22 cellular contexts compared by ENCODE assay signal in the genomic region with DNA sequence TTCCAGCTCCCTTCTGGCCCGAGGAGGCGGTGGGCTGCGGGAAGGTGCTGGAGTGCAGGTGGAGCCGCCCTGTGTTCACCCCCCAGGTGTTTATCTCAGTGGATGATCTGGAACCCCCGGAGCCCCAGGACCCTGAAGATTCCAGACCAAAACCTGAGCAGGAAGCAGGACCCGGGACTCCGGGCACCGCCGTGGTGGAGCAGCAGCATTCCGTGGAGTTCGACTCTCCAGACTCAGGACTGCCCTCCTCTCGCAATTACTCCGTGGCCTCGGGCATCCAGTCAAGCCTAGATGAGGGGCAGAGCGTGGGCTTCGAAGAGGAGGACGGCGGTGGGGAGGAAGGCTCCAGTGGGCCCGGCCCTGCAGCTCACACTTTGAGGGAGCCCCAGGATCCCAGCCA. TPM values are rescaled to one million over a fixed set of nuclear protein-coding genes. Genes with fewer than 3 reads are reported as not detected.
DNase-seq lines count a peak whose midpoint lies in the region; ATAC-seq, FAIRE-seq and TF ChIP-seq lines count a peak whose summit lies in the region.
"Had no signal": no experiment of that assay in that cellular context is flagged by ENCODE, and none has a peak within 500 bp of the region (broad histone marks: within the 10 kb centered on the region; RNA-seq: fewer than 3 reads in every experiment).

No MANE protein-coding gene starts in this region.

- H3K79me2 ChIP-seq in H1 (ENCODE audit: control insufficient read depth in 1 of 2, insufficient read depth in 2 of 2, low read length in 2 of 2): no peaks in the 10 kb centered on the region

- no peak overlapping the region for H3K9ac ChIP-seq in H1 (replicated peaks in 1 of 4; ENCODE audit: extremely low read depth in 1 of 4, low read depth in 3 of 4, low read length in 3 of 4)

- H3K36me3 Mint-ChIP-seq in T-helper 17 cell (ENCODE audit: low read depth) (peaks cover 2% of the 10 kb centered on the region), nephron progenitor cell (ENCODE audit: low read depth) (peaks cover 13% of the 10 kb centered on the region)

- H2BK120ac ChIP-seq in H1 (replicated peaks; ENCODE audit: low read depth, low read length): no peak overlapping the region

- H2AFZ ChIP-seq in H1 (ENCODE audit: low read length): no peak overlapping the region

- peak overlapping the region; percentile 61 for H3K27ac ChIP-seq in 22Rv1
- H3K27ac ChIP-seq in H1 (ENCODE audit: low read depth, low read length): no peak overlapping the region
- H3K27ac ChIP-seq in small intestine (ENCODE audit: low read depth in 1 of 2, low read length in 1 of 2): no peak overlapping the region
- H3K27ac ChIP-seq: A549, HL-60 had no signal

- peaks cover 2 to 16% (median 9%) of the 10 kb centered on the region in 4 experiments; a peak in 5 of 8 replicates for H3K36me3 ChIP-seq in H1 (ENCODE audit: control insufficient read depth in 2 of 4, insufficient read depth in 4 of 4, low read length in 3 of 4)
- peaks cover 2 to 4% of the 10 kb centered on the region in 2 donors for H3K36me3 ChIP-seq in small intestine (ENCODE audit: control insufficient read depth in 2 of 2, insufficient read depth in 2 of 2, low read length in 2 of 2)

- POLR2A ChIA-PET in H1 (lab: Charles Lee; ENCODE audit: partially characterized antibody): interaction anchor here (0.9 to 2.7 kb wide), 3 partner anchors 23 to 39 kb away, joined by 3 to 10 read pairs (median 4); partner anchors contain the start of gene TSR1

- no peak overlapping the region for H3K56ac ChIP-seq in H1 (replicated peaks; ENCODE audit: insufficient read length, low read depth, low read length)

- H3K14ac ChIP-seq in H1 (ENCODE audit: insufficient read length): no peak overlapping the region

- H4K5ac ChIP-seq in H1 (ENCODE audit: insufficient read length, low read depth, low read length): no peak overlapping the region

- no peak for FAIRE-seq in H1 (lab: Jason Lieb, UNC)
- no peak for FAIRE-seq in small intestine (lab: Jason Lieb, UNC)
- FAIRE-seq: A549 had no signal

- H3K18ac ChIP-seq in H1 (ENCODE audit: extremely low read depth, low read length): no peak overlapping the region

- no peak for TF ChIP-seq RAD21 in H1 (IDR thresholded peaks at IDR 0.05 in 1 of 2, conservative IDR thresholded peaks at IDR 0.05 in 1 of 2; ENCODE audit: low read depth in 2 of 2, low read length in 2 of 2)

- H3K4ac ChIP-seq in H1 (replicated peaks; ENCODE audit: insufficient read length, low read depth, low read length): no peak overlapping the region

- H4K20me1 ChIP-seq in H1 (replicated peaks in 1 of 2; ENCODE audit: control insufficient read depth in 1 of 2, insufficient read depth in 2 of 2, low read length in 2 of 2): peaks cover 2 to 3% of the 10 kb centered on the region in 2 experiments

- H3K4me3 ChIP-seq in H1 (ENCODE audit: extremely low read depth in 1 of 4, insufficient read depth in 2 of 4, low read depth in 3 of 4, low read length in 4 of 4) (no peak overlapping the region), small intestine (ENCODE audit: low read depth in 1 of 2, low read length in 2 of 2) (no peak overlapping the region)
- H3K4me3 ChIP-seq: A549, HAP-1 had no signal

- H4K8ac ChIP-seq in H1 (ENCODE audit: extremely low read depth, insufficient read depth, low read length): peak overlapping the region; percentile 57; the same call in 1 of the 2 replicates

- H3K23ac ChIP-seq in H1 (ENCODE audit: insufficient read length): no peak overlapping the region

- peak overlapping the region; percentile 60 for H3K27ac Mint-ChIP-seq in T-helper 17 cell
- H3K27ac Mint-ChIP-seq in nephron progenitor cell: peak overlapping the region; percentile 9
- H3K27ac Mint-ChIP-seq: B cell had no signal

- no peak overlapping the region for H2BK5ac ChIP-seq in H1 (ENCODE audit: low read depth, low read length)

- DNase-seq in T-helper 17 cell (no peak), H1 (ENCODE audit: low read depth in 1 of 2, low spot score in 2 of 2) (no peak), nephron progenitor cell (no peak), small intestine (no peak), NCI-H510A (lab: John Stamatoyannopoulos, UW) (no peak), NCI-H1105 (lab: John Stamatoyannopoulos, UW) (no peak)
- DNase-seq: CD4-positive, CD25-positive, alpha-beta regulatory T cell; EL; GF-D8; KBM-7; NCI-H1092 treated with DMSO at 0.1 percent for 48 hours; NCI-H146; NCI-H2029; NCI-H226; NCI-H526 treated with DMSO at 0.1 percent for 48 hours; Right ventricle myocardium superior; SW 1271 had no signal

- H3K79me1 ChIP-seq in H1 (ENCODE audit: low read depth, low read length): no peaks in the 10 kb centered on the region; the same call in 1 of the 2 replicates

- no peak for ATAC-seq in T-helper 17 cell
- ATAC-seq: A549 had no signal

- CTCF ChIA-PET in H1 (lab: Charles Lee; ENCODE audit: partially characterized antibody): interaction anchor here (0.8 to 13.4 kb wide), 5 partner anchors 8 to 44 kb away, joined by 4 to 216 read pairs (median 8); no protein-coding TSS in a partner anchor

- no peak overlapping the region for H2AK5ac ChIP-seq in H1 (ENCODE audit: low read depth, low read length)

- no peaks in the 10 kb centered on the region for H3K27me3 ChIP-seq in H1 (replicated peaks in 1 of 4; ENCODE audit: control insufficient read depth in 3 of 4, extremely low read depth in 1 of 4, insufficient read depth in 3 of 4, low read length in 3 of 4)
- no peaks in the 10 kb centered on the region for H3K27me3 ChIP-seq in small intestine (ENCODE audit: control insufficient read depth in 2 of 2, insufficient read depth in 2 of 2, low read length in 2 of 2)

- no peak overlapping the region for H4K91ac ChIP-seq in H1 (replicated peaks; ENCODE audit: insufficient read length, low read length)

- no peak overlapping the region for H3K4me3 Mint-ChIP-seq in T-helper 17 cell
- no peak overlapping the region for H3K4me3 Mint-ChIP-seq in nephron progenitor cell
- H3K4me3 Mint-ChIP-seq: B cell; CD4-positive, CD25-positive, alpha-beta regulatory T cell had no signal

- H3K27me3 Mint-ChIP-seq in T-helper 17 cell: no peaks in the 10 kb centered on the region
- H3K27me3 Mint-ChIP-seq in nephron progenitor cell (ENCODE audit: low read depth, poor library complexity): no peaks in the 10 kb centered on the region
- H3K27me3 Mint-ChIP-seq: B cell; CD4-positive, CD25-positive, alpha-beta regulatory T cell had no signal

- no peaks in the 10 kb centered on the region for H3K9me3 Mint-ChIP-seq in nephron progenitor cell
- H3K9me3 Mint-ChIP-seq: CD4-positive, CD25-positive, alpha-beta regulatory T cell had no signal

- no peak for TF ChIP-seq POLR2A in H1 (IDR thresholded peaks at IDR 0.05; ENCODE audit: control extremely low read depth in 1 of 2, low read depth in 2 of 2, low read length in 2 of 2)

- no peak overlapping the region for H3K4me2 ChIP-seq in H1 (ENCODE audit: insufficient read depth in 1 of 2, low read depth in 2 of 2, low read length in 2 of 2)
- H3K4me2 ChIP-seq: A549 had no signal

- no peaks in the 10 kb centered on the region for H3K4me1 Mint-ChIP-seq in T-helper 17 cell
- H3K4me1 Mint-ChIP-seq in nephron progenitor cell: peaks cover 12% of the 10 kb centered on the region
- H3K4me1 Mint-ChIP-seq: B cell; CD4-positive, CD25-positive, alpha-beta regulatory T cell had no signal

- no peak overlapping the region for H2BK12ac ChIP-seq in H1 (ENCODE audit: low read depth, low read length)

- WGBS in H1 (ENCODE audit: extremely low coverage in 1 of 2, insufficient coverage in 1 of 2, insufficient read length in 1 of 2, insufficient replicate concordance in 2 of 2, low coverage in 1 of 2, low lambda C conversion rate in 2 of 2, missing lambda C conversion rate in 1 of 2), 2 experiments: 84% methylated on average over 19 of the region's 19 CpGs; no CpG with 5 or more reads in 1 of the 2 experiments
- 95 to 97% (median 95%) methylated on average over 18 to 19 of the region's 19 CpGs for WGBS in small intestine, 3 donors

- H3K23me2 ChIP-seq in H1 (ENCODE audit: low read depth, low read length): no peaks in the 10 kb centered on the region

- TF ChIP-seq EP300 in H1 (IDR thresholded peaks at IDR 0.05; ENCODE audit: borderline replicate concordance in 1 of 2, low read depth in 2 of 2, low read length in 2 of 2): no peak

- H2BK15ac ChIP-seq in H1 (ENCODE audit: low read length): no peak overlapping the region

- H3K9me3 ChIP-seq in T-helper 17 cell (ENCODE audit: control insufficient read depth, low read length, poor library complexity, severe bottlenecking) (no peaks in the 10 kb centered on the region), H1 (ENCODE audit: insufficient read depth in 2 of 2, low read depth in 1 of 2, low read length in 1 of 2) (no peaks in the 10 kb centered on the region), small intestine (ENCODE audit: control insufficient read depth, low read depth) (no peaks in the 10 kb centered on the region)
- H3K9me3 ChIP-seq: A549, HAP-1 had no signal

- no peak overlapping the region for H2BK20ac ChIP-seq in H1 (ENCODE audit: low read length)

- peaks cover 0 to under 1% (median 0%) of the 10 kb centered on the region in 4 experiments; a peak in 1 of 7 replicates for H3K4me1 ChIP-seq in H1 (replicated peaks in 1 of 4; ENCODE audit: control insufficient read depth in 3 of 4, insufficient read depth in 4 of 4, low read length in 3 of 4)
- no peaks in the 10 kb centered on the region for H3K4me1 ChIP-seq in small intestine (ENCODE audit: control insufficient read depth in 2 of 2, insufficient read depth in 1 of 2, low read depth in 1 of 2, low read length in 1 of 2)
- H3K4me1 ChIP-seq: A549, HAP-1 had no signal

- TF ChIP-seq CTCF in 22Rv1 (IDR thresholded peaks at IDR 0.05): no peak
- no peak for TF ChIP-seq CTCF in H1 (IDR thresholded peaks at IDR 0.05; ENCODE audit: control extremely low read depth in 1 of 3, insufficient read depth in 1 of 3, low read depth in 1 of 3, low read length in 3 of 3)
- TF ChIP-seq CTCF in nephron progenitor cell (IDR thresholded peaks at IDR 0.05): no peak

RNA-seq across cellular contexts. Expression of gene MNT, which starts 25.5 kb away (rescaled TPM):
- 100 to 1,000 TPM in 1 of 2 donors, 10 to 100 TPM in 1; 92.9 to 110 TPM for total RNA-seq in T-helper 17 cell
- 16.3 and 17.3 TPM in 2 replicates for total RNA-seq in H1 (2021; fragmentation: NEBNext Ultra II Directional; extraction: Animal tissue kit (Norgen Biotek cat#: 25700))
- 5.0 and 9.0 TPM in 2 replicates for polyA plus RNA-seq in H1 (2011; rRNA removed)
- 6.1 TPM for polyA plus RNA-seq in H1 (2011; cell fraction: cytosol; rRNA removed)
- polyA plus RNA-seq in H1 (2011; cell fraction: nucleus; rRNA removed): 12.8 TPM
- polyA plus RNA-seq in H1 (2012, experiment 1 of 2): 10.9 to 15.7 TPM (median 13.9 TPM) in 4 replicates
- polyA plus RNA-seq in H1 (2012, experiment 2 of 2): 7.1 TPM
- polyA plus RNA-seq in H1 (2013, experiment 1 of 2): 12.5 TPM
- polyA plus RNA-seq in H1 (2013, experiment 2 of 2): 10.8 TPM
- 3.2 and 4.2 TPM in 2 replicates for polyA minus RNA-seq in H1 (2011; rRNA and poly(A)+ RNA removed)
- 8.7 TPM for polyA minus RNA-seq in H1 (2011; cell fraction: cytosol; rRNA and poly(A)+ RNA removed)
- polyA minus RNA-seq in H1 (2011; cell fraction: nucleus; rRNA and poly(A)+ RNA removed): 6.2 TPM
- polyA plus RNA-seq in small intestine: 10 to 100 TPM in 1 of 3 donors, 1 to 10 TPM in 2; 4.2 to 11.6 (median 4.6) TPM

RNA-seq across cellular contexts. Expression of gene SGSM2, which starts 38.1 kb away (rescaled TPM):
- total RNA-seq in T-helper 17 cell: 100 to 1,000 TPM; 119 to 128 TPM
- 38.7 and 44.5 TPM in 2 replicates for total RNA-seq in H1 (2021; fragmentation: NEBNext Ultra II Directional; extraction: Animal tissue kit (Norgen Biotek cat#: 25700))
- 77.7 and 93.1 TPM in 2 replicates for polyA plus RNA-seq in H1 (2011; rRNA removed)
- polyA plus RNA-seq in H1 (2011; cell fraction: cytosol; rRNA removed): 74.8 TPM
- 421 TPM for polyA plus RNA-seq in H1 (2011; cell fraction: nucleus; rRNA removed)
- polyA plus RNA-seq in H1 (2012, experiment 1 of 2): 50.0 to 79.8 TPM (median 73.4 TPM) in 4 replicates
- 44.8 TPM for polyA plus RNA-seq in H1 (2012, experiment 2 of 2)
- 23.4 TPM for polyA plus RNA-seq in H1 (2013, experiment 1 of 2)
- 21.0 TPM for polyA plus RNA-seq in H1 (2013, experiment 2 of 2)
- 33.4 and 41.5 TPM in 2 replicates for polyA minus RNA-seq in H1 (2011; rRNA and poly(A)+ RNA removed)
- polyA minus RNA-seq in H1 (2011; cell fraction: cytosol; rRNA and poly(A)+ RNA removed): 26.7 TPM
- 56.2 TPM for polyA minus RNA-seq in H1 (2011; cell fraction: nucleus; rRNA and poly(A)+ RNA removed)
- 10 to 100 TPM; 32.2 to 55.9 (median 42.4) TPM for polyA plus RNA-seq in small intestine

RNA-seq across cellular contexts. Expression of gene TSR1, which starts 39.1 kb away (rescaled TPM):
- 10 to 100 TPM; 24.9 to 35.4 TPM for total RNA-seq in T-helper 17 cell
- 69.7 and 77.0 TPM in 2 replicates for total RNA-seq in H1 (2021; fragmentation: NEBNext Ultra II Directional; extraction: Animal tissue kit (Norgen Biotek cat#: 25700))
- polyA plus RNA-seq in H1 (2011; rRNA removed): 14.5 and 17.1 TPM in 2 replicates
- polyA plus RNA-seq in H1 (2011; cell fraction: cytosol; rRNA removed): 15.8 TPM
- polyA plus RNA-seq in H1 (2011; cell fraction: nucleus; rRNA removed): 40.3 TPM
- 60.2 to 78.2 TPM (median 70.7 TPM) in 4 replicates for polyA plus RNA-seq in H1 (2012, experiment 1 of 2)
- polyA plus RNA-seq in H1 (2012, experiment 2 of 2): 7.7 TPM
- polyA plus RNA-seq in H1 (2013, experiment 1 of 2): 30.5 TPM
- 29.4 TPM for polyA plus RNA-seq in H1 (2013, experiment 2 of 2)
- polyA minus RNA-seq in H1 (2011; rRNA and poly(A)+ RNA removed): 32.6 and 37.5 TPM in 2 replicates
- 52.0 TPM for polyA minus RNA-seq in H1 (2011; cell fraction: cytosol; rRNA and poly(A)+ RNA removed)
- polyA minus RNA-seq in H1 (2011; cell fraction: nucleus; rRNA and poly(A)+ RNA removed): 82.5 TPM
- polyA plus RNA-seq in small intestine: 10 to 100 TPM in 1 of 3 donors, 1 to 10 TPM in 2; 4.5 to 15.2 (median 8.1) TPM
